8 cellular contexts compared by ENCODE assay signal in genomic region chr1:85577421-85578320, GRCh38. TPM values are rescaled to one million over a fixed set of nuclear protein-coding genes. Genes with fewer than 3 reads are reported as not detected.
DNase-seq lines count a peak whose midpoint lies in the region; ATAC-seq, FAIRE-seq and TF ChIP-seq lines count a peak whose summit lies in the region.

No MANE protein-coding gene starts in this region.

- H3K27me3 ChIP-seq in RWPE2 (ENCODE audit: insufficient read depth, poor library complexity, severe bottlenecking): no peaks in the 10 kb centered on the region
- H3K27me3 ChIP-seq in H1 (replicated peaks in 1 of 4; ENCODE audit: control insufficient read depth in 3 of 4, extremely low read depth in 1 of 4, insufficient read depth in 3 of 4, low read length in 3 of 4): peaks cover 5 to 31% (median 23%) of the 10 kb centered on the region in 4 experiments; a peak in 6 of 7 replicates
- peaks cover 40% of the 10 kb centered on the region for H3K27me3 ChIP-seq in mucosa of stomach (ENCODE audit: control insufficient read depth, insufficient read depth, low read length)

- H3K9ac ChIP-seq in H1 (replicated peaks in 1 of 4; ENCODE audit: extremely low read depth in 1 of 4, low read depth in 3 of 4, low read length in 3 of 4) (peak overlapping the region; percentile 0 to 59 (median 47); a peak in 6 of 7 replicates), mucosa of stomach (ENCODE audit: low read length) (peak overlapping the region; percentile 81)

- H4K91ac ChIP-seq in H1 (replicated peaks; ENCODE audit: insufficient read length, low read length): no peak overlapping the region

- TF ChIP-seq RAD21 in H1 (IDR thresholded peaks at IDR 0.05 in 1 of 2, conservative IDR thresholded peaks at IDR 0.05 in 1 of 2; ENCODE audit: low read depth in 2 of 2, low read length in 2 of 2): no peak

- TF ChIP-seq POLR2A in H1 (IDR thresholded peaks at IDR 0.05; ENCODE audit: control extremely low read depth in 1 of 2, low read depth in 2 of 2, low read length in 2 of 2): peak in 1 of 2 experiments; percentile 73; a peak in 1 of 3 replicates

- no peaks in the 10 kb centered on the region for H3K79me1 ChIP-seq in H1 (ENCODE audit: low read depth, low read length)

- H3K4me2 ChIP-seq in H1 (ENCODE audit: insufficient read depth in 1 of 2, low read depth in 2 of 2, low read length in 2 of 2): peak overlapping the region; percentile 89 to 96

- FAIRE-seq in H1 (lab: Jason Lieb, UNC): no peak

- H3K18ac ChIP-seq in H1 (ENCODE audit: extremely low read depth, low read length): peak overlapping the region; percentile 79; the same call in 1 of the 2 replicates

- peak overlapping the region; percentile 31; the same call in 1 of the 2 replicates for H2AFZ ChIP-seq in H1 (ENCODE audit: low read length)

- H3K27ac ChIP-seq in RWPE2 (ENCODE audit: poor library complexity, severe bottlenecking) (peak overlapping the region; percentile 95), H1 (ENCODE audit: low read depth, low read length) (no peak overlapping the region)

- 6% methylated on average over 33 of the region's 33 CpGs; no CpG with 5 or more reads in 1 of the 2 experiments for WGBS in H1 (ENCODE audit: extremely low coverage in 1 of 2, insufficient coverage in 1 of 2, insufficient read length in 1 of 2, insufficient replicate concordance in 2 of 2, low coverage in 1 of 2, low lambda C conversion rate in 2 of 2, missing lambda C conversion rate in 1 of 2), 2 experiments

- H2BK12ac ChIP-seq in H1 (ENCODE audit: low read depth, low read length): peak overlapping the region; percentile 65

- H3K9me3 ChIP-seq in RWPE2 (ENCODE audit: severe bottlenecking) (no peaks in the 10 kb centered on the region), H1 (ENCODE audit: insufficient read depth in 2 of 2, low read depth in 1 of 2, low read length in 1 of 2) (no peaks in the 10 kb centered on the region), mucosa of stomach (ENCODE audit: control insufficient read depth, low read length) (no peaks in the 10 kb centered on the region)

- 0 out of 2 replicates have a peak overlapping the region, but pooled peaks have one; percentile 9 for H2BK5ac ChIP-seq in H1 (ENCODE audit: low read depth, low read length)

- H2BK15ac ChIP-seq in H1 (ENCODE audit: low read length): 0 out of 2 replicates have a peak overlapping the region, but pooled peaks have one; percentile 65

- CTCF ChIA-PET in H1 (lab: Charles Lee; ENCODE audit: partially characterized antibody): interaction anchor here (0.6 to 1.8 kb wide), 5 partner anchors 49 to 247 kb away, joined by 3 to 5 read pairs (median 4); no protein-coding TSS in a partner anchor

- H3K36me3 ChIP-seq in RWPE2 (ENCODE audit: low read depth) (peaks cover 20% of the 10 kb centered on the region), H1 (ENCODE audit: control insufficient read depth in 2 of 4, insufficient read depth in 4 of 4, low read length in 3 of 4) (peaks cover 2 to 12% (median 8%) of the 10 kb centered on the region in 4 experiments; a peak in 6 of 8 replicates), mucosa of stomach (ENCODE audit: control insufficient read depth, insufficient read depth, low read length) (no peaks in the 10 kb centered on the region)

- no peak overlapping the region for H2AK5ac ChIP-seq in H1 (ENCODE audit: low read depth, low read length)

- no peak for TF ChIP-seq EP300 in H1 (IDR thresholded peaks at IDR 0.05; ENCODE audit: borderline replicate concordance in 1 of 2, low read depth in 2 of 2, low read length in 2 of 2)

- DNase-seq in NOMO-1 treated with DMSO at 0.1 percent for 48 hours (lab: John Stamatoyannopoulos, UW; ENCODE audit: unreplicated experiment): peak; percentile 17
- DNase-seq in NOMO-1 treated with dmso at 0.1 percent for 144 hours (lab: John Stamatoyannopoulos, UW; ENCODE audit: unreplicated experiment): no peak
- no peak for DNase-seq in RWPE2 (ENCODE audit: low spot score)
- DNase-seq in H1 (ENCODE audit: low read depth in 1 of 2, low spot score in 2 of 2): peak in 1 of 2 experiments; percentile 60
- no peak for DNase-seq in 8988T
- DNase-seq in NCI-H1092 treated with DMSO at 0.1 percent for 48 hours (lab: John Stamatoyannopoulos, UW): no peak

- H3K4me3 ChIP-seq in RWPE2 (ENCODE audit: severe bottlenecking) (peak overlapping the region; percentile 55), H1 (ENCODE audit: extremely low read depth in 1 of 4, insufficient read depth in 2 of 4, low read depth in 3 of 4, low read length in 4 of 4) (peak overlapping the region; percentile 52 to 84 (median 80)), mucosa of stomach (ENCODE audit: low read length) (peak overlapping the region; percentile 62)

- H4K5ac ChIP-seq in H1 (ENCODE audit: insufficient read length, low read depth, low read length): no peak overlapping the region

- ATAC-seq in HG02642 (IDR thresholded peaks at IDR 0.05; ENCODE audit: poor library complexity, unreplicated experiment) (peak; percentile 23), RWPE2 (ENCODE audit: low read depth) (no peak)

- peaks cover 53% of the 10 kb centered on the region for H3K4me1 ChIP-seq in RWPE2 (ENCODE audit: insufficient read depth, poor library complexity, severe bottlenecking)
- H3K4me1 ChIP-seq in H1 (replicated peaks in 1 of 4; ENCODE audit: control insufficient read depth in 3 of 4, insufficient read depth in 4 of 4, low read length in 3 of 4): peaks cover 0 to 31% (median 11%) of the 10 kb centered on the region in 4 experiments; a peak in 6 of 7 replicates
- peaks cover 10% of the 10 kb centered on the region for H3K4me1 ChIP-seq in mucosa of stomach (ENCODE audit: control insufficient read depth, insufficient read depth, low read length)

- no peak for TF ChIP-seq CTCF in RWPE2 (IDR thresholded peaks at IDR 0.05; ENCODE audit: poor library complexity, severe bottlenecking)
- no peak for TF ChIP-seq CTCF in H1 (IDR thresholded peaks at IDR 0.05; ENCODE audit: control extremely low read depth in 1 of 3, insufficient read depth in 1 of 3, low read depth in 1 of 3, low read length in 3 of 3)

- H4K20me1 ChIP-seq in H1 (replicated peaks in 1 of 2; ENCODE audit: control insufficient read depth in 1 of 2, insufficient read depth in 2 of 2, low read length in 2 of 2): peaks cover 0 to 5% of the 10 kb centered on the region in 2 experiments

- H3K23ac ChIP-seq in H1 (ENCODE audit: insufficient read length): no peak overlapping the region

- H2BK120ac ChIP-seq in H1 (replicated peaks; ENCODE audit: low read depth, low read length): no peak overlapping the region

- peak overlapping the region; percentile 81 for H4K8ac ChIP-seq in H1 (ENCODE audit: extremely low read depth, insufficient read depth, low read length)

- POLR2A ChIA-PET in H1 (lab: Charles Lee; ENCODE audit: partially characterized antibody): interaction anchor here (0.8 to 14.4 kb wide), 6 partner anchors 11 to 270 kb away, joined by 3 to 311 read pairs (median 5); no protein-coding TSS in a partner anchor

- H3K14ac ChIP-seq in H1 (ENCODE audit: insufficient read length): no peak overlapping the region

- peaks cover 24% of the 10 kb centered on the region for H3K23me2 ChIP-seq in H1 (ENCODE audit: low read depth, low read length)

- no peak overlapping the region for H3K4ac ChIP-seq in H1 (replicated peaks; ENCODE audit: insufficient read length, low read depth, low read length)

- H3K79me2 ChIP-seq in H1 (ENCODE audit: control insufficient read depth in 1 of 2, insufficient read depth in 2 of 2, low read length in 2 of 2): peaks cover 0 to 20% of the 10 kb centered on the region in 2 experiments; a peak in 3 of 4 replicates

- no peak overlapping the region for H3K56ac ChIP-seq in H1 (replicated peaks; ENCODE audit: insufficient read length, low read depth, low read length)

- 0 out of 2 replicates have a peak overlapping the region, but pooled peaks have one; percentile 48 for H2BK20ac ChIP-seq in H1 (ENCODE audit: low read length)

TF ChIP-seq in H1, 55 proteins besides CTCF, POLR2A, EP300 and RAD21 (continues in another document):
- no peak for TF ChIP-seq SP1 (IDR thresholded peaks at IDR 0.05; ENCODE audit: low read depth, low read length)
- TF ChIP-seq CTBP2 (IDR thresholded peaks at IDR 0.05; ENCODE audit: borderline replicate concordance, insufficient read depth, insufficient read length, low read length): no peak
- no peak for TF ChIP-seq GTF2F1 (IDR thresholded peaks at IDR 0.05; ENCODE audit: borderline replicate concordance, low read depth, low read length)
- TF ChIP-seq RNF2 (IDR thresholded peaks at IDR 0.05; ENCODE audit: borderline replicate concordance, low read depth, low read length, missing control alignments, poor library complexity, severe bottlenecking): peak; percentile 47
- TF ChIP-seq EZH2 (IDR thresholded peaks at IDR 0.05; ENCODE audit: low read depth, low read length, severe bottlenecking): peak; percentile 51
- TF ChIP-seq KDM4A (IDR thresholded peaks at IDR 0.05; ENCODE audit: low read depth, low read length, severe bottlenecking): peak; percentile 45
- no peak for TF ChIP-seq BACH1 (IDR thresholded peaks at IDR 0.05; ENCODE audit: low read length)
- TF ChIP-seq FOSL1 (IDR thresholded peaks at IDR 0.05; ENCODE audit: insufficient read depth, low read depth, low read length): no peak
- peak; percentile 74 for TF ChIP-seq MAX (IDR thresholded peaks at IDR 0.05)
- TF ChIP-seq RBBP5 (IDR thresholded peaks at IDR 0.05; ENCODE audit: borderline replicate concordance, low read depth, low read length): peak; percentile 26; the same call in 1 of the 2 replicates
- TF ChIP-seq E2F6 (IDR thresholded peaks at IDR 0.05): peak; percentile 84
- no peak for TF ChIP-seq HDAC6 (IDR thresholded peaks at IDR 0.05; ENCODE audit: low read depth, low read length)

RNA-seq across cellular contexts. Expression of gene CCN1, which starts 2.9 kb away (rescaled TPM):
- 108 and 113 TPM in 2 replicates for total RNA-seq in H1 (2021; fragmentation: NEBNext Ultra II Directional; extraction: Animal tissue kit (Norgen Biotek cat#: 25700))
- polyA plus RNA-seq in H1 (2011; rRNA removed): 19.1 and 29.7 TPM in 2 replicates
- polyA plus RNA-seq in H1 (2011; cell fraction: cytosol; rRNA removed): 36.4 TPM
- polyA plus RNA-seq in H1 (2011; cell fraction: nucleus; rRNA removed): 106 TPM
- 58.2 to 88.4 TPM (median 74.4 TPM) in 4 replicates for polyA plus RNA-seq in H1 (2012, experiment 1 of 2)
- 84.1 TPM for polyA plus RNA-seq in H1 (2012, experiment 2 of 2)
- polyA plus RNA-seq in H1 (2013, experiment 1 of 2): 122 TPM
- polyA plus RNA-seq in H1 (2013, experiment 2 of 2): 139 TPM
- 18.3 and 33.7 TPM in 2 replicates for polyA minus RNA-seq in H1 (2011; rRNA and poly(A)+ RNA removed)
- 37.7 TPM for polyA minus RNA-seq in H1 (2011; cell fraction: cytosol; rRNA and poly(A)+ RNA removed)
- 109 TPM for polyA minus RNA-seq in H1 (2011; cell fraction: nucleus; rRNA and poly(A)+ RNA removed)
